Comparison of ENCODE assay signal across 2 cellular contexts in genomic region chr10:48772059-48772458, GRCh38.
TF ChIP-seq lines count a peak whose summit lies in the region.

No MANE protein-coding gene starts in this region.

TF ChIP-seq in H1, 55 proteins besides CTCF, POLR2A, EP300 and RAD21:
- no peak for TF ChIP-seq HDAC2 (IDR thresholded peaks at IDR 0.05; ENCODE audit: borderline replicate concordance in 1 of 2, low read depth in 2 of 2, low read length in 2 of 2)
- TF ChIP-seq ASH2L (IDR thresholded peaks at IDR 0.05; ENCODE audit: low read length), result no peak
- no peak for TF ChIP-seq RXRA (IDR thresholded peaks at IDR 0.05; ENCODE audit: insufficient read depth, low read depth, low read length)
- no peak for TF ChIP-seq ATF3 (IDR thresholded peaks at IDR 0.05; ENCODE audit: insufficient read depth, low read depth, low read length)
- TF ChIP-seq SRF (IDR thresholded peaks at IDR 0.05; ENCODE audit: low read depth, low read length), result no peak
TF ChIP-seq in H1: peak in this region for 0.

TF ChIP-seq in HEK293T, 16 proteins besides CTCF, POLR2A, EP300 and RAD21:
- TF ChIP-seq NFRKB (IDR thresholded peaks at IDR 0.05) (no peak), FOXM1 (IDR thresholded peaks at IDR 0.05; ENCODE audit: borderline replicate concordance) (no peak), LEF1 (IDR thresholded peaks at IDR 0.05; ENCODE audit: borderline replicate concordance) (no peak), SP1 (IDR thresholded peaks at IDR 0.05) (no peak), ELF4 (IDR thresholded peaks at IDR 0.05) (no peak), L3MBTL2 (conservative IDR thresholded peaks at IDR 0.05) (no peak), FOXK2 (IDR thresholded peaks at IDR 0.05) (no peak), ZNF384 (IDR thresholded peaks at IDR 0.05) (no peak), ARNT (IDR thresholded peaks at IDR 0.05) (no peak), CTBP1 (IDR thresholded peaks at IDR 0.05; ENCODE audit: borderline replicate concordance) (no peak), HDGF (IDR thresholded peaks at IDR 0.05; ENCODE audit: borderline replicate concordance) (no peak), BHLHE40 (IDR thresholded peaks at IDR 0.05; ENCODE audit: borderline replicate concordance) (no peak), SUZ12 (IDR thresholded peaks at IDR 0.05) (no peak), TARDBP (IDR thresholded peaks at IDR 0.05) (no peak), FOXA1 (IDR thresholded peaks at IDR 0.05) (no peak), PKNOX1 (IDR thresholded peaks at IDR 0.05) (no peak)
